In the genomic region with DNA sequence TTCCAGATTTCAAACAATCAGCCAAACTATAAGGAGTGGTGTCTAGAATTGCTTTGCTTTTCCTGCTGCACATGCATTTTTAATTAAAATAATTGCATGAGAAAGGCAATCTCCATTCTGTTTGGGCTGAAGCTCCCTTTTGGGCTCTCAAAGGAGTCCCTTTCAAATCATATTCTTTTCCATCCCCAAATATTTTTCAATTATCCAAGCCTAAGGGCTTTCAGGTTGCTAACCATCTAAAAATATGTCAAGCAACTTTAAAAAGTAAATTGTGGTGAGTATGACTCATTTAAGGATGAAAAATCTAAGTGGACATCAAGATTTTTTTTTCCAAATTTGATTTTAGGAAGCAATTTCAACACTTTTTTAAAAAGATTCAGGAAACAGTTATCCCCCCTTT, we compare ENCODE assay signal across 17 cellular contexts. TPM values are rescaled to one million over a fixed set of nuclear protein-coding genes. Genes with fewer than 3 reads are reported as not detected.
"Had no signal": no experiment of that assay in that cellular context is flagged by ENCODE, and none has a peak within 500 bp of the region (broad histone marks: within the 10 kb centered on the region; RNA-seq: fewer than 3 reads in every experiment).

No MANE protein-coding gene starts in this region.

- H3K36me3 ChIP-seq: colonic mucosa, stomach had no signal

- H3K9me3 ChIP-seq: body of pancreas, colonic mucosa, esophagus muscularis mucosa, stomach, testis had no signal

- DNase-seq: activated CD4-positive, alpha-beta T cell treated with anti-CD3 and anti-CD28 coated beads, Interleukin-2, amount 10 ng/mL, durations not matched to agents 24 days and 14 days; activated CD4-positive, CD25-positive, alpha-beta regulatory T cell; activated CD8-positive, alpha-beta memory T cell treated with anti-CD3 and anti-CD28 coated beads, Interleukin-2, amount 50 U/mL, for 4 hours; activated CD8-positive, alpha-beta T cell treated with anti-CD3 and anti-CD28 coated beads, Interleukin-2, amount 10 ng/mL, durations not matched to agents 7 days and 5 days; activated effector memory CD4-positive, alpha-beta T cell treated with anti-CD3 and anti-CD28 coated beads, Interleukin-2, amount 50 U/mL, for 16 hours; activated T-cell treated with anti-CD3 and anti-CD28 coated beads, Interleukin-2, amount 50 U/mL, for 48 hours; amniotic stem cell; body of pancreas; caudate nucleus; colonic mucosa; foreskin melanocyte; immature natural killer cell; stimulated activated CD4-positive, alpha-beta T cell treated with anti-CD3 and anti-CD28 coated beads, Interleukin-1b, Interleukin-23, amount 100 ng/mL, for 48 hours; stomach; testis had no signal

- H3K4me3 ChIP-seq: body of pancreas, colonic mucosa, esophagus muscularis mucosa, stomach, testis had no signal

- H3K27ac ChIP-seq: body of pancreas, colonic mucosa, testis had no signal

- FAIRE-seq: TTC549 had no signal

- H3K27me3 ChIP-seq: body of pancreas, colonic mucosa, esophagus muscularis mucosa, stomach, testis had no signal

RNA-seq across cellular contexts. Expression of gene BMX, which starts 35.9 kb away (rescaled TPM):
- polyA plus RNA-seq: immature natural killer cell had no signal
